12 cellular contexts compared by ENCODE assay signal in genomic region chr1:239909894-239910293, GRCh38.
A peak's percentile ranks its signal among the peaks of the same experiment; 100 is the strongest.
DNase-seq lines count a peak whose midpoint lies in the region; ATAC-seq and TF ChIP-seq lines count a peak whose summit lies in the region.
"Had no signal": no experiment of that assay in that cellular context is flagged by ENCODE, and none has a peak within 500 bp of the region (broad histone marks: within the 10 kb centered on the region; RNA-seq: fewer than 3 reads in every experiment).

No MANE protein-coding gene starts in this region.

- peak; percentile 92 for ATAC-seq in RWPE2 (ENCODE audit: low read depth)
- ATAC-seq in activated naive CD8-positive, alpha-beta T cell treated with anti-CD3 and anti-CD28 coated beads, Interleukin-2, amount 50 U/mL, for 24 hours = no peak
- ATAC-seq: activated naive CD4-positive, alpha-beta T cell treated with anti-CD3 and anti-CD28 coated beads, Interleukin-2, amount 50 U/mL, for 72 hours had no signal

- no peak overlapping the region for H3K27ac ChIP-seq in RWPE2 (ENCODE audit: poor library complexity, severe bottlenecking)
- peak overlapping the region; percentile 14 to 61 (median 43) for H3K27ac ChIP-seq in sigmoid colon
- H3K27ac ChIP-seq in SJCRH30 = no peak overlapping the region
- H3K27ac ChIP-seq: SJSA1 had no signal

- H3K27me3 Mint-ChIP-seq in activated naive CD4-positive, alpha-beta T cell treated with anti-CD3 and anti-CD28 coated beads, Interleukin-2, amount 10 ng/mL, durations not matched to agents 7 days and 5 days = peaks cover 3% of the 10 kb centered on the region
- H3K27me3 Mint-ChIP-seq in activated naive CD8-positive, alpha-beta T cell treated with anti-CD3 and anti-CD28 coated beads, Interleukin-2, amount 50 U/mL, for 24 hours = peaks cover 3% of the 10 kb centered on the region

- H3K4me1 ChIP-seq in RWPE2 (ENCODE audit: insufficient read depth, poor library complexity, severe bottlenecking) (peaks cover 16% of the 10 kb centered on the region), sigmoid colon (peaks cover 0 to 39% (median 23%) of the 10 kb centered on the region in 4 donors), SJCRH30 (no peaks in the 10 kb centered on the region)
- H3K4me1 ChIP-seq: SJSA1 had no signal

- CTCF ChIA-PET in activated naive CD4-positive, alpha-beta T cell treated with anti-CD3 and anti-CD28 coated beads, Interleukin-2, amount 10 ng/mL, durations not matched to agents 7 days and 5 days (lab: Charles Lee) = interaction anchor here (2.5 kb wide), 1 partner anchor 12 kb away, joined by 7 read pairs; no protein-coding TSS in a partner anchor

- TF ChIP-seq EP300 in sigmoid colon (IDR thresholded peaks at IDR 0.05) = no peak

- DNase-seq in GM04503 (ENCODE audit: low read depth) = peak; percentile 71
- DNase-seq in RWPE2 (ENCODE audit: low spot score) = peak; percentile 74
- peak; percentile 14 to 36 for DNase-seq in foreskin fibroblast
- DNase-seq in sigmoid colon = peak; percentile 86
- DNase-seq in activated naive CD4-positive, alpha-beta T cell treated with anti-CD3 and anti-CD28 coated beads, Interleukin-2, amount 10 ng/mL, durations not matched to agents 7 days and 5 days = no peak
- DNase-seq in NCI-H345 (lab: John Stamatoyannopoulos, UW) = no peak
- no peak for DNase-seq in SJCRH30
- DNase-seq in activated naive CD8-positive, alpha-beta T cell treated with anti-CD3 and anti-CD28 coated beads, Interleukin-2, amount 50 U/mL, for 24 hours = no peak
- DNase-seq: endodermal cell, NCI-H1436 had no signal

- intact Hi-C loops in sigmoid colon (cut with DNase I) = no loop called here

- H3K4me3 Mint-ChIP-seq in activated naive CD4-positive, alpha-beta T cell treated with anti-CD3 and anti-CD28 coated beads, Interleukin-2, amount 10 ng/mL, durations not matched to agents 7 days and 5 days = no peak overlapping the region
- no peak overlapping the region for H3K4me3 Mint-ChIP-seq in activated naive CD8-positive, alpha-beta T cell treated with anti-CD3 and anti-CD28 coated beads, Interleukin-2, amount 50 U/mL, for 24 hours

- H3K9me3 ChIP-seq in RWPE2 (ENCODE audit: severe bottlenecking) (no peaks in the 10 kb centered on the region), sigmoid colon (no peaks in the 10 kb centered on the region), SJCRH30 (replicated peaks) (no peaks in the 10 kb centered on the region)
- H3K9me3 ChIP-seq: SJSA1 had no signal

- TF ChIP-seq CTCF in RWPE2 (IDR thresholded peaks at IDR 0.05; ENCODE audit: poor library complexity, severe bottlenecking) (no peak), foreskin fibroblast (IDR thresholded peaks at IDR 0.05; ENCODE audit: low read depth, low read length) (no peak), sigmoid colon (IDR thresholded peaks at IDR 0.05) (no peak)

- H3K27ac Mint-ChIP-seq in activated naive CD4-positive, alpha-beta T cell treated with anti-CD3 and anti-CD28 coated beads, Interleukin-2, amount 10 ng/mL, durations not matched to agents 7 days and 5 days = no peak overlapping the region
- H3K27ac Mint-ChIP-seq in activated naive CD8-positive, alpha-beta T cell treated with anti-CD3 and anti-CD28 coated beads, Interleukin-2, amount 50 U/mL, for 24 hours = no peak overlapping the region
- H3K27ac Mint-ChIP-seq: activated naive CD4-positive, alpha-beta T cell treated with anti-CD3 and anti-CD28 coated beads, Interleukin-2, amount 50 U/mL, for 72 hours had no signal

- no peaks in the 10 kb centered on the region for H3K27me3 ChIP-seq in RWPE2 (ENCODE audit: insufficient read depth, poor library complexity, severe bottlenecking)
- no peaks in the 10 kb centered on the region for H3K27me3 ChIP-seq in sigmoid colon
- H3K27me3 ChIP-seq in SJCRH30 = no peaks in the 10 kb centered on the region
- H3K27me3 ChIP-seq: SJSA1 had no signal

- no peaks in the 10 kb centered on the region for H3K9me3 Mint-ChIP-seq in activated naive CD4-positive, alpha-beta T cell treated with anti-CD3 and anti-CD28 coated beads, Interleukin-2, amount 10 ng/mL, durations not matched to agents 7 days and 5 days
- H3K9me3 Mint-ChIP-seq in activated naive CD8-positive, alpha-beta T cell treated with anti-CD3 and anti-CD28 coated beads, Interleukin-2, amount 50 U/mL, for 24 hours = no peaks in the 10 kb centered on the region
- H3K9me3 Mint-ChIP-seq: activated naive CD4-positive, alpha-beta T cell treated with anti-CD3 and anti-CD28 coated beads, Interleukin-2, amount 50 U/mL, for 72 hours; endodermal cell had no signal

- H3K36me3 ChIP-seq in RWPE2 (ENCODE audit: low read depth) = no peaks in the 10 kb centered on the region
- peaks cover 0 to 22% (median 7%) of the 10 kb centered on the region in 4 donors for H3K36me3 ChIP-seq in sigmoid colon
- H3K36me3 ChIP-seq in SJCRH30 = no peaks in the 10 kb centered on the region
- H3K36me3 ChIP-seq: SJSA1 had no signal

- H3K4me3 ChIP-seq in RWPE2 (ENCODE audit: severe bottlenecking) (no peak overlapping the region), foreskin fibroblast (ENCODE audit: low read depth in 1 of 2, low read length in 2 of 2) (no peak overlapping the region), sigmoid colon (no peak overlapping the region), SJCRH30 (no peak overlapping the region)
- H3K4me3 ChIP-seq: SJSA1 had no signal

- TF ChIP-seq POLR2A in sigmoid colon (IDR thresholded peaks at IDR 0.05) = no peak

- H3K4me1 Mint-ChIP-seq in activated naive CD4-positive, alpha-beta T cell treated with anti-CD3 and anti-CD28 coated beads, Interleukin-2, amount 10 ng/mL, durations not matched to agents 7 days and 5 days = no peaks in the 10 kb centered on the region
- H3K4me1 Mint-ChIP-seq in activated naive CD8-positive, alpha-beta T cell treated with anti-CD3 and anti-CD28 coated beads, Interleukin-2, amount 50 U/mL, for 24 hours = no peaks in the 10 kb centered on the region

- WGBS in sigmoid colon, 2 donors = 83 to 88% methylated on average over 10 of the region's 10 CpGs

- no peaks in the 10 kb centered on the region for H3K36me3 Mint-ChIP-seq in activated naive CD4-positive, alpha-beta T cell treated with anti-CD3 and anti-CD28 coated beads, Interleukin-2, amount 10 ng/mL, durations not matched to agents 7 days and 5 days
- no peaks in the 10 kb centered on the region for H3K36me3 Mint-ChIP-seq in activated naive CD8-positive, alpha-beta T cell treated with anti-CD3 and anti-CD28 coated beads, Interleukin-2, amount 50 U/mL, for 24 hours (ENCODE audit: low read depth)
- H3K36me3 Mint-ChIP-seq: activated naive CD4-positive, alpha-beta T cell treated with anti-CD3 and anti-CD28 coated beads, Interleukin-2, amount 50 U/mL, for 72 hours had no signal

Comparison
In these comparisons a context has a peak if more than half of its experiments do, and no peak if none do; other contexts are left out.
1. DNase-seq: peak in GM04503 (single experiment), RWPE2 (single experiment), foreskin fibroblast (2 of 2) and sigmoid colon (single experiment); none in activated naive CD4-positive, alpha-beta T cell treated with anti-CD3 and anti-CD28 coated beads, Interleukin-2, amount 10 ng/mL, durations not matched to agents 7 days and 5 days (single experiment), NCI-H345 (single experiment), SJCRH30 (0 of 2) and activated naive CD8-positive, alpha-beta T cell treated with anti-CD3 and anti-CD28 coated beads, Interleukin-2, amount 50 U/mL, for 24 hours (single experiment).
2. H3K27ac ChIP-seq: peak in sigmoid colon (4 of 4); none in RWPE2 (single experiment) and SJCRH30 (single experiment).